Comparison of ENCODE assay signal across 1 cellular context in the genomic region with DNA sequence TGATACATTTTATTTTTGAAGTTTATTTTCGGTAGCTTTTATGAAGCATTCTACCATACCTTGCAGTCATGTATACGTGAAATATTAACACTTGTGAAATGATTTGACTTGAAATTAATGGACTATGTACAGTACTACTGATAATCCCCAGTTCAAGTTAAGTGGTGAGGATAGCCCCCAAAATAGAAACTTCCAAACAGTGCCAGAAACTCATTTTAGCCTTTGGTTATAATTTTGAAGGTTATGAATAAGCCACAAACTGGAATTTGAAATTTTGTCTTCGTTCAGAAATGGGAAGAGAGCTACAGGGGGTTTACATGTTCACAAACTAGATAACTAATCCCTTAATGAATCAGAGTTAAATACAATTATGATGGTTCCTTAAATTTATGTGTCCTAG.
TF ChIP-seq lines count a peak whose summit lies in the region.

No MANE protein-coding gene starts in this region.

TF ChIP-seq in K562, 482 proteins besides CTCF, POLR2A, EP300 and RAD21 (continued from another document):
- TF ChIP-seq, protein P1, sequence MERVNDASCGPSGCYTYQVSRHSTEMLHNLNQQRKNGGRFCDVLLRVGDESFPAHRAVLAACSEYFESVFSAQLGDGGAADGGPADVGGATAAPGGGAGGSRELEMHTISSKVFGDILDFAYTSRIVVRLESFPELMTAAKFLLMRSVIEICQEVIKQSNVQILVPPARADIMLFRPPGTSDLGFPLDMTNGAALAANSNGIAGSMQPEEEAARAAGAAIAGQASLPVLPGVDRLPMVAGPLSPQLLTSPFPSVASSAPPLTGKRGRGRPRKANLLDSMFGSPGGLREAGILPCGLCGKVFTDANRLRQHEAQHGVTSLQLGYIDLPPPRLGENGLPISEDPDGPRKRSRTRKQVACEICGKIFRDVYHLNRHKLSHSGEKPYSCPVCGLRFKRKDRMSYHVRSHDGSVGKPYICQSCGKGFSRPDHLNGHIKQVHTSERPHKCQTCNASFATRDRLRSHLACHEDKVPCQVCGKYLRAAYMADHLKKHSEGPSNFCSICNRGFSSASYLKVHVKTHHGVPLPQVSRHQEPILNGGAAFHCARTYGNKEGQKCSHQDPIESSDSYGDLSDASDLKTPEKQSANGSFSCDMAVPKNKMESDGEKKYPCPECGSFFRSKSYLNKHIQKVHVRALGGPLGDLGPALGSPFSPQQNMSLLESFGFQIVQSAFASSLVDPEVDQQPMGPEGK (CRISPR knock-in tag; IDR thresholded peaks at IDR 0.05; ENCODE audit: borderline replicate concordance): no peak
- no peak for TF ChIP-seq FOXK1 (CRISPR knock-in tag; IDR thresholded peaks at IDR 0.05; ENCODE audit: borderline replicate concordance)
